ENCODE assay signal across 1 cellular context in genomic region chr10:78972947-78973900, GRCh38.
TF ChIP-seq lines count a peak whose summit lies in the region.

No MANE protein-coding gene starts in this region.

TF ChIP-seq in K562, 482 proteins besides CTCF, POLR2A, EP300 and RAD21 (continued from another document and continues in another):
- TF ChIP-seq AFF4 (CRISPR knock-in tag; IDR thresholded peaks at IDR 0.05) (no peak), LCOR (CRISPR knock-in tag; IDR thresholded peaks at IDR 0.05) (peak; percentile 64; the same call in 1 of the 2 replicates), ZNF778 (CRISPR knock-in tag; IDR thresholded peaks at IDR 0.05) (no peak), MGA (IDR thresholded peaks at IDR 0.05) (peak; percentile 88), CAMTA2 (CRISPR knock-in tag; conservative IDR thresholded peaks at IDR 0.05) (no peak), ZNF740 (CRISPR knock-in tag; IDR thresholded peaks at IDR 0.05) (peak; percentile 80), ZNF740 (tag; IDR thresholded peaks at IDR 0.05) (no peak; a peak in 1 of 4 replicates), ATF3 (IDR thresholded peaks at IDR 0.05) (peak; percentile 86), ATF3 (CRISPR knock-in tag; conservative IDR thresholded peaks at IDR 0.05) (peak; percentile 87), TRIM24 (IDR thresholded peaks at IDR 0.05) (peak; percentile 3 to 7; a peak in 1 of 4 replicates), ZNF133 (CRISPR knock-in tag; IDR thresholded peaks at IDR 0.05) (0 out of 2 replicates have a peak, but pooled peaks have one; percentile 82), IRF2 (CRISPR knock-in tag; IDR thresholded peaks at IDR 0.05) (no peak), MAFF (IDR thresholded peaks at IDR 0.05; ENCODE audit: low read length) (peak; percentile 0; the same call in 1 of the 2 replicates), ZKSCAN1 (IDR thresholded peaks at IDR 0.05; ENCODE audit: low read depth, low read length) (no peak), RBFOX2 (IDR thresholded peaks at IDR 0.05; ENCODE audit: low read depth, low read length) (peak; percentile 92), HDAC8 (tag; IDR thresholded peaks at IDR 0.05) (peak; percentile 86; the same call in 1 of the 2 replicates), STAT5B (CRISPR knock-in tag; IDR thresholded peaks at IDR 0.05) (no peak), NFE2L1 (tag; IDR thresholded peaks at IDR 0.05; ENCODE audit: borderline replicate concordance, low read depth) (no peak), ZNF589 (CRISPR knock-in tag; IDR thresholded peaks at IDR 0.05; ENCODE audit: low read depth) (peak; percentile 94), ZNF644 (tag; IDR thresholded peaks at IDR 0.05; ENCODE audit: low read depth) (peak; percentile 77; the same call in 1 of the 2 replicates), ZBTB7A (IDR thresholded peaks at IDR 0.05; ENCODE audit: borderline replicate concordance, control insufficient read depth, low read depth, low read length) (peak; percentile 98), IFI16 (CRISPR knock-in tag; IDR thresholded peaks at IDR 0.05) (no peak), SMARCB1 (IDR thresholded peaks at IDR 0.05; ENCODE audit: insufficient read length, low read depth) (no peak), ZBTB26 (CRISPR knock-in tag; IDR thresholded peaks at IDR 0.05) (peak; percentile 66), CTBP1 (IDR thresholded peaks at IDR 0.05; ENCODE audit: borderline replicate concordance) (peak; percentile 75; the same call in 1 of the 2 replicates), RBM25 (IDR thresholded peaks at IDR 0.05; ENCODE audit: low read depth, low read length, severe bottlenecking) (no peak), ZFP91 (CRISPR knock-in tag; IDR thresholded peaks at IDR 0.05) (peak; percentile 84)
